ENCODE assay signal across 8 cellular contexts in the genomic region with DNA sequence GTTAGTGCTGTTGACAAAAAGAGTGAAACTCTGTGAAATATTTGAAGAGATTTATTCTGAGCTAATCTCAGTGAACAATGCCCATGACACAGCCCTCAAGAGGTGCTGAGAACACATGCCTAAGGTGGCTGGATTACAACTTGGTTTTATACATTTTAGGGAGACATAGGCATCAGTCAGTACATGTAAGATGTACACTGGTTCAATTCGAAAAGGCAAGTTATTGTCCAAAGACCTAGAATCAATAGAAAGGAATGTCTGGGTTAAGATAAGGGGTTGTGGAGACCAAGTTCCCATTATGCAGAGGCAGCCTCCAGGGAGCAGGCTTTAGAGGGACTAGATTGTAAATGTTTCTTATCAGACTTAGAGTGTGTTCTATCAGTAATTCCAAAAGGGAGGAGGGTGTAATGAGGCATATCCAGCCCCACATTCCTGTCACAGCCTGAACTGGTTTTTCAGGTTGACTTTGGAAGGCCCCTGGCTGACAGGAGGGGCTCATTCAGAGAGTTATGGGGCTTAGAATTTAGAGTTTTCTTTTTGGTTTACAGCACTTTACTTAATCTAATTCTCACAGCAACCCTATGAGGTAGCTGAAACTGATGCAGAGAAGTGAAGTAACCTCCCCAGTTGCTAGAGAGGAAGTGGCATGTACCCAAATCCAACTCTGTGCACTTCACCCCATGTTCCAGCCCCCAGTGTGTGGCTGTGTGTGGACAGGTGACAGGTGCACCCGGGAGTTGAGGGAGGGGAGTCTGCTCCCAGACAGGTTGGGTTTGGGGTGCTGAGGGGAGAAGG. TPM values are rescaled to one million over a fixed set of nuclear protein-coding genes. Genes with fewer than 3 reads are reported as not detected.
A peak's percentile ranks its signal among the peaks of the same experiment; 100 is the strongest.
DNase-seq lines count a peak whose midpoint lies in the region; ATAC-seq and TF ChIP-seq lines count a peak whose summit lies in the region.

No MANE protein-coding gene starts in this region.

- H3K4me3 Mint-ChIP-seq in progenitor cell of endocrine pancreas (ENCODE audit: low read depth) (peak overlapping the region; percentile 54), natural killer cell (no peak overlapping the region)

- peak; percentile 68 for ATAC-seq in GM18511 (IDR thresholded peaks at IDR 0.05; ENCODE audit: unreplicated experiment)
- no peak for ATAC-seq in HG03280 (IDR thresholded peaks at IDR 0.05; ENCODE audit: unreplicated experiment)
- ATAC-seq in natural killer cell: no peak
- ATAC-seq in HG03521 (IDR thresholded peaks at IDR 0.05; ENCODE audit: unreplicated experiment): no peak

- H3K36me3 Mint-ChIP-seq in progenitor cell of endocrine pancreas (ENCODE audit: insufficient read depth) (no peaks in the 10 kb centered on the region), natural killer cell (no peaks in the 10 kb centered on the region)

- no peaks in the 10 kb centered on the region for H3K27me3 Mint-ChIP-seq in progenitor cell of endocrine pancreas
- peaks cover 4 to 8% of the 10 kb centered on the region in 2 donors for H3K27me3 Mint-ChIP-seq in natural killer cell (ENCODE audit: low read depth in 2 of 2)

- intact Hi-C loops in natural killer cell (cut with micrococcal nuclease): no loop called here

- peak; percentile 11 for DNase-seq in NCI-H146 treated with DMSO at 0.1 percent for 48 hours (lab: John Stamatoyannopoulos, UW; ENCODE audit: unreplicated experiment)
- no peak for DNase-seq in epithelial cell of prostate (ENCODE audit: low read depth, low spot score)
- DNase-seq in progenitor cell of endocrine pancreas (ENCODE audit: low spot score, unreplicated experiment): peak; percentile 30
- DNase-seq in NCI-H1436 (lab: John Stamatoyannopoulos, UW): no peak
- DNase-seq in natural killer cell: no peak

- H3K9me3 Mint-ChIP-seq in progenitor cell of endocrine pancreas (ENCODE audit: low read depth): no peaks in the 10 kb centered on the region
- no peaks in the 10 kb centered on the region for H3K9me3 Mint-ChIP-seq in natural killer cell

- H3K27ac Mint-ChIP-seq in progenitor cell of endocrine pancreas (peak overlapping the region; percentile 95), natural killer cell (no peak overlapping the region)

- no peak for TF ChIP-seq CTCF in progenitor cell of endocrine pancreas (IDR thresholded peaks at IDR 0.05; ENCODE audit: unreplicated experiment)
- TF ChIP-seq CTCF in natural killer cell (IDR thresholded peaks at IDR 0.05): no peak

- peaks cover 39% of the 10 kb centered on the region for H3K4me1 Mint-ChIP-seq in progenitor cell of endocrine pancreas (ENCODE audit: low read depth)
- H3K4me1 Mint-ChIP-seq in natural killer cell: no peaks in the 10 kb centered on the region

- H3K27ac ChIP-seq in epithelial cell of prostate: peak overlapping the region; percentile 99

RNA-seq across cellular contexts. Expression of a gene that starts 28.3 kb away (rescaled TPM):
- total RNA-seq in progenitor cell of endocrine pancreas (65.4 and 69.3 TPM in 2 replicates), natural killer cell (1 to 10 TPM in 1 of 3 donors, under 1 TPM in 2; 0.20 to 1.8 (median 0.60) TPM)

Comparison
In these comparisons a context has a peak if more than half of its experiments do, and no peak if none do; other contexts are left out.
1. DNase-seq: peak in NCI-H146 treated with DMSO at 0.1 percent for 48 hours (single experiment) and progenitor cell of endocrine pancreas (single experiment); none in epithelial cell of prostate (single experiment), NCI-H1436 (single experiment) and natural killer cell (single experiment).
2. RNA of a gene that starts 28.3 kb away (total RNA-seq): 65.4 to 69.3 TPM in progenitor cell of endocrine pancreas; 0.20 to 1.8 TPM in natural killer cell; every median in the first group is over 10 times any median in the second.